Comparison of ENCODE assay signal across 1 cellular context in the genomic region with DNA sequence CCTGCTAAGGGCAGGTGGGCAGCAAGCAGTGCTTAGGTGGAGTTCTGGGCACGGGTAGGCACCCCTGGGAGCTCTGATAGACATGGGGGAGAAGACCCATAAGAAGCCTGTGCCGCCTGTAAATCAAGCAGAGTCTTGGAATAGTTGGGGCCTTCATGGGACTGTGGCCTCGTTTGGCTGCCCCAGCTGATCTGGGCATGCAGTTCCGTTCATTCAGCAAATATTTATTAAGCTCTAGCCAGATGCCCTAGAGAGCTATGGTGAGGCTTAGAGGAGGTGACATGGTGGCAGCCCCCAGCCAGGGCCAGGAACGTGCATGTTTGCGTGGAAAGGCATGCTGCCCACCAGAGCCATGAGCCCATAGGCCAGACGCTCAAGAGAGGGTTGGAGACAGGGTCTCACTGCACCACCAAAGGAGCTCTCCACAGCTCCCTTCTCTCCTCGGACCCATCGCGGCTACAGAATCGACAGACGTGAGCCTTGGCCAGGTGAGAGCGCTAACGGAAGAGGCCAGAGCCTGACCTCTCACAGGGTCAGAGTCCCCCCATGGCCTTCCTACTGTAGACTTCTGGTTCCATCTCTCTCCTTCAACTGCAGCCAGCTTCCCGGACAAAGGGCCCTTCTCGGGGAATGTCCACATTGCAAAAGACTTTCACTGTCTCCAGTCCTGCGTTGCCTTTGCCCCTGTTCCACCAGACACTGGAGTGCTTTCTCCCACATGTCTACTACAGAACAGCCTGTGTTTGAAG.
TF ChIP-seq lines count a peak whose summit lies in the region.

No MANE protein-coding gene starts in this region.

TF ChIP-seq in HepG2, 621 proteins besides CTCF, POLR2A, EP300 and RAD21 (continued from another document and continues in another):
- TF ChIP-seq, protein P1, sequence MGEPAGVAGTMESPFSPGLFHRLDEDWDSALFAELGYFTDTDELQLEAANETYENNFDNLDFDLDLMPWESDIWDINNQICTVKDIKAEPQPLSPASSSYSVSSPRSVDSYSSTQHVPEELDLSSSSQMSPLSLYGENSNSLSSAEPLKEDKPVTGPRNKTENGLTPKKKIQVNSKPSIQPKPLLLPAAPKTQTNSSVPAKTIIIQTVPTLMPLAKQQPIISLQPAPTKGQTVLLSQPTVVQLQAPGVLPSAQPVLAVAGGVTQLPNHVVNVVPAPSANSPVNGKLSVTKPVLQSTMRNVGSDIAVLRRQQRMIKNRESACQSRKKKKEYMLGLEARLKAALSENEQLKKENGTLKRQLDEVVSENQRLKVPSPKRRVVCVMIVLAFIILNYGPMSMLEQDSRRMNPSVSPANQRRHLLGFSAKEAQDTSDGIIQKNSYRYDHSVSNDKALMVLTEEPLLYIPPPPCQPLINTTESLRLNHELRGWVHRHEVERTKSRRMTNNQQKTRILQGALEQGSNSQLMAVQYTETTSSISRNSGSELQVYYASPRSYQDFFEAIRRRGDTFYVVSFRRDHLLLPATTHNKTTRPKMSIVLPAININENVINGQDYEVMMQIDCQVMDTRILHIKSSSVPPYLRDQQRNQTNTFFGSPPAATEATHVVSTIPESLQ (CRISPR knock-in tag; conservative IDR thresholded peaks at IDR 0.05): no peak
- TF ChIP-seq, protein P2, sequence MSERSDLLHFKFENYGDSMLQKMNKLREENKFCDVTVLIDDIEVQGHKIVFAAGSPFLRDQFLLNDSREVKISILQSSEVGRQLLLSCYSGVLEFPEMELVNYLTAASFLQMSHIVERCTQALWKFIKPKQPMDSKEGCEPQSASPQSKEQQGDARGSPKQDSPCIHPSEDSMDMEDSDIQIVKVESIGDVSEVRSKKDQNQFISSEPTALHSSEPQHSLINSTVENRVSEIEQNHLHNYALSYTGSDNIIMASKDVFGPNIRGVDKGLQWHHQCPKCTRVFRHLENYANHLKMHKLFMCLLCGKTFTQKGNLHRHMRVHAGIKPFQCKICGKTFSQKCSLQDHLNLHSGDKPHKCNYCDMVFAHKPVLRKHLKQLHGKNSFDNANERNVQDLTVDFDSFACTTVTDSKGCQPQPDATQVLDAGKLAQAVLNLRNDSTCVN (CRISPR knock-in tag; IDR thresholded peaks at IDR 0.05; ENCODE audit: borderline replicate concordance): no peak
- TF ChIP-seq ZNF329 (CRISPR knock-in tag; IDR thresholded peaks at IDR 0.05; ENCODE audit: low read depth): no peak
- peak; percentile 56 for TF ChIP-seq GATAD2A (CRISPR knock-in tag; IDR thresholded peaks at IDR 0.05)
- TF ChIP-seq, protein P3, sequence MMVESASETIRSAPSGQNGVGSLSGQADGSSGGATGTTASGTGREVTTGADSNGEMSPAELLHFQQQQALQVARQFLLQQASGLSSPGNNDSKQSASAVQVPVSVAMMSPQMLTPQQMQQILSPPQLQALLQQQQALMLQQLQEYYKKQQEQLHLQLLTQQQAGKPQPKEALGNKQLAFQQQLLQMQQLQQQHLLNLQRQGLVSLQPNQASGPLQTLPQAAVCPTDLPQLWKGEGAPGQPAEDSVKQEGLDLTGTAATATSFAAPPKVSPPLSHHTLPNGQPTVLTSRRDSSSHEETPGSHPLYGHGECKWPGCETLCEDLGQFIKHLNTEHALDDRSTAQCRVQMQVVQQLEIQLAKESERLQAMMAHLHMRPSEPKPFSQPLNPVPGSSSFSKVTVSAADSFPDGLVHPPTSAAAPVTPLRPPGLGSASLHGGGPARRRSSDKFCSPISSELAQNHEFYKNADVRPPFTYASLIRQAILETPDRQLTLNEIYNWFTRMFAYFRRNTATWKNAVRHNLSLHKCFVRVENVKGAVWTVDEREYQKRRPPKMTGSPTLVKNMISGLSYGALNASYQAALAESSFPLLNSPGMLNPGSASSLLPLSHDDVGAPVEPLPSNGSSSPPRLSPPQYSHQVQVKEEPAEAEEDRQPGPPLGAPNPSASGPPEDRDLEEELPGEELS (CRISPR knock-in tag; IDR thresholded peaks at IDR 0.05): no peak; the same call in 1 of the 2 replicates
- no peak for TF ChIP-seq ZNF282 (IDR thresholded peaks at IDR 0.05; ENCODE audit: partially characterized antibody)
- TF ChIP-seq ZNF101 (CRISPR knock-in tag; IDR thresholded peaks at IDR 0.05; ENCODE audit: borderline replicate concordance, low read depth): no peak
- no peak for TF ChIP-seq ZNF121 (CRISPR knock-in tag; IDR thresholded peaks at IDR 0.05)
- TF ChIP-seq, protein P4, sequence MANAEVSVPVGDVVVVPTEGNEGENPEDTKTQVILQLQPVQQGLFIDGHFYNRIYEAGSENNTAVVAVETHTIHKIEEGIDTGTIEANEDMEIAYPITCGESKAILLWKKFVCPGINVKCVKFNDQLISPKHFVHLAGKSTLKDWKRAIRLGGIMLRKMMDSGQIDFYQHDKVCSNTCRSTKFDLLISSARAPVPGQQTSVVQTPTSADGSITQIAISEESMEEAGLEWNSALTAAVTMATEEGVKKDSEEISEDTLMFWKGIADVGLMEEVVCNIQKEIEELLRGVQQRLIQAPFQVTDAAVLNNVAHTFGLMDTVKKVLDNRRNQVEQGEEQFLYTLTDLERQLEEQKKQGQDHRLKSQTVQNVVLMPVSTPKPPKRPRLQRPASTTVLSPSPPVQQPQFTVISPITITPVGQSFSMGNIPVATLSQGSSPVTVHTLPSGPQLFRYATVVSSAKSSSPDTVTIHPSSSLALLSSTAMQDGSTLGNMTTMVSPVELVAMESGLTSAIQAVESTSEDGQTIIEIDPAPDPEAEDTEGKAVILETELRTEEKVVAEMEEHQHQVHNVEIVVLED (CRISPR knock-in tag; IDR thresholded peaks at IDR 0.05; ENCODE audit: borderline replicate concordance): no peak; the same call in 1 of the 2 replicates
- no peak for TF ChIP-seq MXI1 (IDR thresholded peaks at IDR 0.05; ENCODE audit: borderline replicate concordance, low read depth, low read length)
- no peak for TF ChIP-seq ZNF703 (CRISPR knock-in tag; IDR thresholded peaks at IDR 0.05; ENCODE audit: borderline replicate concordance)
- peak; percentile 60; the same call in 1 of the 2 replicates for TF ChIP-seq MIER3 (CRISPR knock-in tag; IDR thresholded peaks at IDR 0.05; ENCODE audit: borderline replicate concordance)
- TF ChIP-seq ZSCAN12 (CRISPR knock-in tag; IDR thresholded peaks at IDR 0.05): no peak
- TF ChIP-seq TOE1 (CRISPR knock-in tag; IDR thresholded peaks at IDR 0.05): no peak
- TF ChIP-seq NAIF1 (CRISPR knock-in tag; IDR thresholded peaks at IDR 0.05; ENCODE audit: borderline replicate concordance): no peak
- no peak for TF ChIP-seq HOXD1 (CRISPR knock-in tag; IDR thresholded peaks at IDR 0.05)
- no peak for TF ChIP-seq JARID2 (CRISPR knock-in tag; IDR thresholded peaks at IDR 0.05; ENCODE audit: insufficient replicate concordance)
- 0 out of 2 replicates have a peak, but pooled peaks have one; percentile 37 for TF ChIP-seq NR2C2 (CRISPR knock-in tag; IDR thresholded peaks at IDR 0.05; ENCODE audit: borderline replicate concordance)
- TF ChIP-seq ZNF292 (CRISPR knock-in tag; IDR thresholded peaks at IDR 0.05; ENCODE audit: borderline replicate concordance, low read depth): peak; percentile 63
- peak; percentile 71; the same call in 1 of the 2 replicates for TF ChIP-seq HDAC1 (CRISPR knock-in tag; IDR thresholded peaks at IDR 0.05)
- TF ChIP-seq BORCS8-MEF2B (CRISPR knock-in tag; IDR thresholded peaks at IDR 0.05): peak; percentile 82
- TF ChIP-seq, protein P5, sequence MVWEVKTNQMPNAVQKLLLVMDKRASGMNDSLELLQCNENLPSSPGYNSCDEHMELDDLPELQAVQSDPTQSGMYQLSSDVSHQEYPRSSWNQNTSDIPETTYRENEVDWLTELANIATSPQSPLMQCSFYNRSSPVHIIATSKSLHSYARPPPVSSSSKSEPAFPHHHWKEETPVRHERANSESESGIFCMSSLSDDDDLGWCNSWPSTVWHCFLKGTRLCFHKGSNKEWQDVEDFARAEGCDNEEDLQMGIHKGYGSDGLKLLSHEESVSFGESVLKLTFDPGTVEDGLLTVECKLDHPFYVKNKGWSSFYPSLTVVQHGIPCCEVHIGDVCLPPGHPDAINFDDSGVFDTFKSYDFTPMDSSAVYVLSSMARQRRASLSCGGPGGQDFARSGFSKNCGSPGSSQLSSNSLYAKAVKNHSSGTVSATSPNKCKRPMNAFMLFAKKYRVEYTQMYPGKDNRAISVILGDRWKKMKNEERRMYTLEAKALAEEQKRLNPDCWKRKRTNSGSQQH (CRISPR knock-in tag; IDR thresholded peaks at IDR 0.05; ENCODE audit: low read depth): no peak
- no peak for TF ChIP-seq GATAD1 (CRISPR knock-in tag; IDR thresholded peaks at IDR 0.05)
- TF ChIP-seq, protein P6, sequence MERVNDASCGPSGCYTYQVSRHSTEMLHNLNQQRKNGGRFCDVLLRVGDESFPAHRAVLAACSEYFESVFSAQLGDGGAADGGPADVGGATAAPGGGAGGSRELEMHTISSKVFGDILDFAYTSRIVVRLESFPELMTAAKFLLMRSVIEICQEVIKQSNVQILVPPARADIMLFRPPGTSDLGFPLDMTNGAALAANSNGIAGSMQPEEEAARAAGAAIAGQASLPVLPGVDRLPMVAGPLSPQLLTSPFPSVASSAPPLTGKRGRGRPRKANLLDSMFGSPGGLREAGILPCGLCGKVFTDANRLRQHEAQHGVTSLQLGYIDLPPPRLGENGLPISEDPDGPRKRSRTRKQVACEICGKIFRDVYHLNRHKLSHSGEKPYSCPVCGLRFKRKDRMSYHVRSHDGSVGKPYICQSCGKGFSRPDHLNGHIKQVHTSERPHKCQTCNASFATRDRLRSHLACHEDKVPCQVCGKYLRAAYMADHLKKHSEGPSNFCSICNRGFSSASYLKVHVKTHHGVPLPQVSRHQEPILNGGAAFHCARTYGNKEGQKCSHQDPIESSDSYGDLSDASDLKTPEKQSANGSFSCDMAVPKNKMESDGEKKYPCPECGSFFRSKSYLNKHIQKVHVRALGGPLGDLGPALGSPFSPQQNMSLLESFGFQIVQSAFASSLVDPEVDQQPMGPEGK (CRISPR knock-in tag; IDR thresholded peaks at IDR 0.05): peak; percentile 11; the same call in 1 of the 2 replicates
- TF ChIP-seq HOXA3 (CRISPR knock-in tag; IDR thresholded peaks at IDR 0.05): peak; percentile 40; the same call in 1 of the 2 replicates
- TF ChIP-seq, protein P7, sequence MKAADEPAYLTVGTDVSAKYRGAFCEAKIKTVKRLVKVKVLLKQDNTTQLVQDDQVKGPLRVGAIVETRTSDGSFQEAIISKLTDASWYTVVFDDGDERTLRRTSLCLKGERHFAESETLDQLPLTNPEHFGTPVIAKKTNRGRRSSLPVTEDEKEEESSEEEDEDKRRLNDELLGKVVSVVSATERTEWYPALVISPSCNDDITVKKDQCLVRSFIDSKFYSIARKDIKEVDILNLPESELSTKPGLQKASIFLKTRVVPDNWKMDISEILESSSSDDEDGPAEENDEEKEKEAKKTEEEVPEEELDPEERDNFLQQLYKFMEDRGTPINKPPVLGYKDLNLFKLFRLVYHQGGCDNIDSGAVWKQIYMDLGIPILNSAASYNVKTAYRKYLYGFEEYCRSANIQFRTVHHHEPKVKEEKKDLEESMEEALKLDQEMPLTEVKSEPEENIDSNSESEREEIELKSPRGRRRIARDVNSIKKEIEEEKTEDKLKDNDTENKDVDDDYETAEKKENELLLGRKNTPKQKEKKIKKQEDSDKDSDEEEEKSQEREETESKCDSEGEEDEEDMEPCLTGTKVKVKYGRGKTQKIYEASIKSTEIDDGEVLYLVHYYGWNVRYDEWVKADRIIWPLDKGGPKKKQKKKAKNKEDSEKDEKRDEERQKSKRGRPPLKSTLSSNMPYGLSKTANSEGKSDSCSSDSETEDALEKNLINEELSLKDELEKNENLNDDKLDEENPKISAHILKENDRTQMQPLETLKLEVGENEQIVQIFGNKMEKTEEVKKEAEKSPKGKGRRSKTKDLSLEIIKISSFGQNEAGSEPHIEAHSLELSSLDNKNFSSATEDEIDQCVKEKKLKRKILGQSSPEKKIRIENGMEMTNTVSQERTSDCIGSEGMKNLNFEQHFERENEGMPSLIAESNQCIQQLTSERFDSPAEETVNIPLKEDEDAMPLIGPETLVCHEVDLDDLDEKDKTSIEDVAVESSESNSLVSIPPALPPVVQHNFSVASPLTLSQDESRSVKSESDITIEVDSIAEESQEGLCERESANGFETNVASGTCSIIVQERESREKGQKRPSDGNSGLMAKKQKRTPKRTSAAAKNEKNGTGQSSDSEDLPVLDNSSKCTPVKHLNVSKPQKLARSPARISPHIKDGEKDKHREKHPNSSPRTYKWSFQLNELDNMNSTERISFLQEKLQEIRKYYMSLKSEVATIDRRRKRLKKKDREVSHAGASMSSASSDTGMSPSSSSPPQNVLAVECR (CRISPR knock-in tag; IDR thresholded peaks at IDR 0.05; ENCODE audit: borderline replicate concordance): no peak
- no peak for TF ChIP-seq RAD51 (IDR thresholded peaks at IDR 0.05; ENCODE audit: borderline replicate concordance)
- no peak for TF ChIP-seq SSRP1 (CRISPR knock-in tag; IDR thresholded peaks at IDR 0.05)
- TF ChIP-seq, protein P8, sequence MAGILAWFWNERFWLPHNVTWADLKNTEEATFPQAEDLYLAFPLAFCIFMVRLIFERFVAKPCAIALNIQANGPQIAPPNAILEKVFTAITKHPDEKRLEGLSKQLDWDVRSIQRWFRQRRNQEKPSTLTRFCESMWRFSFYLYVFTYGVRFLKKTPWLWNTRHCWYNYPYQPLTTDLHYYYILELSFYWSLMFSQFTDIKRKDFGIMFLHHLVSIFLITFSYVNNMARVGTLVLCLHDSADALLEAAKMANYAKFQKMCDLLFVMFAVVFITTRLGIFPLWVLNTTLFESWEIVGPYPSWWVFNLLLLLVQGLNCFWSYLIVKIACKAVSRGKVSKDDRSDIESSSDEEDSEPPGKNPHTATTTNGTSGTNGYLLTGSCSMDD (CRISPR knock-in tag; IDR thresholded peaks at IDR 0.05): no peak
- TF ChIP-seq, protein P9, sequence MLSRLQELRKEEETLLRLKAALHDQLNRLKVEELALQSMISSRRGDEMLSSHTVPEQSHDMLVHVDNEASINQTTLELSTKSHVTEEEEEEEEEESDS (CRISPR knock-in tag; IDR thresholded peaks at IDR 0.05; ENCODE audit: borderline replicate concordance): no peak
- no peak for TF ChIP-seq HNRNPK (IDR thresholded peaks at IDR 0.05; ENCODE audit: low read depth, low read length, poor library complexity, severe bottlenecking)
- no peak for TF ChIP-seq ZNF567 (CRISPR knock-in tag; IDR thresholded peaks at IDR 0.05; ENCODE audit: borderline replicate concordance)
- TF ChIP-seq ZNF652 (CRISPR knock-in tag; IDR thresholded peaks at IDR 0.05; ENCODE audit: borderline replicate concordance, low read depth): no peak
- no peak for TF ChIP-seq DNMT3B (CRISPR knock-in tag; conservative IDR thresholded peaks at IDR 0.05)
- TF ChIP-seq NR2F2 (IDR thresholded peaks at IDR 0.05; ENCODE audit: borderline replicate concordance, low read depth): peak; percentile 32; the same call in 1 of the 2 replicates
- TF ChIP-seq ZNF589 (CRISPR knock-in tag; conservative IDR thresholded peaks at IDR 0.05): no peak
- no peak for TF ChIP-seq HDAC6 (IDR thresholded peaks at IDR 0.05; ENCODE audit: low read depth, low read length)
- no peak for TF ChIP-seq BHLHE40 (IDR thresholded peaks at IDR 0.05; ENCODE audit: low read length)
- TF ChIP-seq, protein P10, sequence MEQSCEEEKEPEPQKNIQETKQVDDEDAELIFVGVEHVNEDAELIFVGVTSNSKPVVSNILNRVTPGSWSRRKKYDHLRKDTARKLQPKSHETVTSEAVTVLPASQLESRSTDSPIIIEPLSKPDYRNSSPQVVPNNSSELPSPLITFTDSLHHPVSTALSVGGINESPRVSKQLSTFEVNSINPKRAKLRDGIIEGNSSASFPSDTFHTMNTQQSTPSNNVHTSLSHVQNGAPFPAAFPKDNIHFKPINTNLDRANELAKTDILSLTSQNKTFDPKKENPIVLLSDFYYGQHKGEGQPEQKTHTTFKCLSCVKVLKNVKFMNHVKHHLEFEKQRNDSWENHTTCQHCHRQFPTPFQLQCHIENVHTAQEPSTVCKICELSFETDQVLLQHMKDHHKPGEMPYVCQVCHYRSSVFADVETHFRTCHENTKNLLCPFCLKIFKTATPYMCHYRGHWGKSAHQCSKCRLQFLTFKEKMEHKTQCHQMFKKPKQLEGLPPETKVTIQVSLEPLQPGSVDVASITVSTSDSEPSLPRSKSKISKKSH (CRISPR knock-in tag; IDR thresholded peaks at IDR 0.05; ENCODE audit: borderline replicate concordance): no peak
